Comparison of ENCODE assay signal across 22 cellular contexts in genomic region chr9:11158063-11158462, GRCh38.
"Had no signal": no experiment of that assay in that cellular context is flagged by ENCODE, and none has a peak within 500 bp of the region (broad histone marks: within the 10 kb centered on the region; RNA-seq: fewer than 3 reads in every experiment).

No MANE protein-coding gene starts in this region.

- H3K27me3 ChIP-seq: gastrocnemius medialis, heart right ventricle, neutrophil, right lobe of liver, testis, tibial nerve, upper lobe of right lung, vagina had no signal

- H3K9me3 ChIP-seq: gastrocnemius medialis, neutrophil, psoas muscle, right lobe of liver, testis, tibial nerve, upper lobe of right lung, vagina had no signal

- H3K36me3 ChIP-seq: gastrocnemius medialis, heart right ventricle, left ventricle myocardium inferior, neutrophil, right lobe of liver, tibial nerve, upper lobe of right lung, vagina had no signal

- H3K4me1 ChIP-seq: gastrocnemius medialis, heart right ventricle, left ventricle myocardium inferior, psoas muscle, right lobe of liver, testis, tibial nerve, upper lobe of right lung, vagina had no signal

- DNase-seq: effector CD8-positive, alpha-beta T cell; gastrocnemius medialis; heart right ventricle; hypothalamus; islet precursor cell; left ventricle myocardium inferior; naive thymus-derived CD4-positive, alpha-beta T cell; nephron progenitor cell; psoas muscle; retina; right lobe of liver; stimulated activated CD4-positive, alpha-beta T cell treated with anti-CD3 and anti-CD28 coated beads, Interleukin-2, amount 100 ng/mL, for 24 hours; stimulated activated CD4-positive, alpha-beta T cell treated with anti-CD3 and anti-CD28 coated beads, Interleukin-4, amount 100 ng/mL, for 4 hours; stimulated activated naive B cell treated with anti-CD40 and anti-IgM and Interleukin-4, amounts not matched to agents 10 μg/mL and 1 μg/mL and 100 μg/mL, for 72 hours; stimulated activated naive CD8-positive, alpha-beta T cell treated with anti-CD3 and anti-CD28 coated beads, Interleukin-15, amount 100 ng/mL, for 72 hours; testis; upper lobe of right lung had no signal

- H3K4me3 ChIP-seq: coronary artery, gastrocnemius medialis, heart right ventricle, left ventricle myocardium inferior, psoas muscle, right lobe of liver, testis, tibial nerve, upper lobe of right lung, vagina had no signal

- H3K27ac ChIP-seq: coronary artery, gastrocnemius medialis, heart right ventricle, left ventricle myocardium inferior, neutrophil, psoas muscle, right lobe of liver, testis, tibial nerve, upper lobe of right lung, vagina had no signal

- ATAC-seq: esophagus mucosa; gastrocnemius medialis; heart right ventricle; naive thymus-derived CD4-positive, alpha-beta T cell; psoas muscle; stimulated activated naive B cell treated with anti-CD40 and anti-IgM and Interleukin-4, amounts not matched to agents 10 μg/mL and 1 μg/mL and 100 μg/mL, for 72 hours; stimulated activated naive CD8-positive, alpha-beta T cell treated with anti-CD3 and anti-CD28 coated beads, Interleukin-15, amount 100 ng/mL, for 72 hours; upper lobe of right lung had no signal
